1 cellular context compared by ENCODE assay signal in the genomic region with DNA sequence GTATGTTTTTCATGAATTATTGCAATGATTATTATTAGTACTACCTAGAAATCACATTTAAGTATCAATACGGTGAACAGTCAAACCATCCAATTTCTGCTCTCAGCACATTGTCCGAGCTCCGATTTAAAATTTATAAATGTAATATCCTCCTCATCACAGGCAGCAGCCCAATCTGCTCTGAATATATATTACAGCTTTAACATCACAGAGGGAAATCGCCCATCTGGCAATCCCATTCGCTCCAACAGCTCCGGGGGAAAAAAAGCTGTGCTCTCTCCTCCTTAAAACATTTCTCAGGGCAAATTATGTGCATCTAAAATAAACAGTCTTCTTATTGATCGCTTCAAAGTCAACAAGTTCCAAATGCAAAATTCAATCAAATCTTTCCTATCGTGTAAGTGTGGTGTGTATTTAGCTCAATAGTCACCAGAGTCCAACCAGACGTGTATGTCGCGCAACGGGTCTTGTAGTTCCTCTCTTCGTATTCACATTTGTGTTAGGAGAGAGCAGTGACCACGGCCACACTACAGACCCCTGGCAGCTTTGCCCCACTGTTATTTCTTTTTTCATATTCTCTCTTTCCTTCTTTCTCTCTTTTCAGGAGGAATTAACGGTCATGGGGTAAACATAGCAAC.
TF ChIP-seq lines count a peak whose summit lies in the region.

No MANE protein-coding gene starts in this region.

TF ChIP-seq in SK-N-SH treated with all-trans-retinoic acid at 6 μM for 48 hours, 23 proteins besides CTCF, POLR2A, EP300 and RAD21 (continued from another document):
- TF ChIP-seq, protein P1, sequence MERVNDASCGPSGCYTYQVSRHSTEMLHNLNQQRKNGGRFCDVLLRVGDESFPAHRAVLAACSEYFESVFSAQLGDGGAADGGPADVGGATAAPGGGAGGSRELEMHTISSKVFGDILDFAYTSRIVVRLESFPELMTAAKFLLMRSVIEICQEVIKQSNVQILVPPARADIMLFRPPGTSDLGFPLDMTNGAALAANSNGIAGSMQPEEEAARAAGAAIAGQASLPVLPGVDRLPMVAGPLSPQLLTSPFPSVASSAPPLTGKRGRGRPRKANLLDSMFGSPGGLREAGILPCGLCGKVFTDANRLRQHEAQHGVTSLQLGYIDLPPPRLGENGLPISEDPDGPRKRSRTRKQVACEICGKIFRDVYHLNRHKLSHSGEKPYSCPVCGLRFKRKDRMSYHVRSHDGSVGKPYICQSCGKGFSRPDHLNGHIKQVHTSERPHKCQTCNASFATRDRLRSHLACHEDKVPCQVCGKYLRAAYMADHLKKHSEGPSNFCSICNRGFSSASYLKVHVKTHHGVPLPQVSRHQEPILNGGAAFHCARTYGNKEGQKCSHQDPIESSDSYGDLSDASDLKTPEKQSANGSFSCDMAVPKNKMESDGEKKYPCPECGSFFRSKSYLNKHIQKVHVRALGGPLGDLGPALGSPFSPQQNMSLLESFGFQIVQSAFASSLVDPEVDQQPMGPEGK (CRISPR knock-in tag; IDR thresholded peaks at IDR 0.05; ENCODE audit: borderline replicate concordance) = no peak
- TF ChIP-seq, protein P2, sequence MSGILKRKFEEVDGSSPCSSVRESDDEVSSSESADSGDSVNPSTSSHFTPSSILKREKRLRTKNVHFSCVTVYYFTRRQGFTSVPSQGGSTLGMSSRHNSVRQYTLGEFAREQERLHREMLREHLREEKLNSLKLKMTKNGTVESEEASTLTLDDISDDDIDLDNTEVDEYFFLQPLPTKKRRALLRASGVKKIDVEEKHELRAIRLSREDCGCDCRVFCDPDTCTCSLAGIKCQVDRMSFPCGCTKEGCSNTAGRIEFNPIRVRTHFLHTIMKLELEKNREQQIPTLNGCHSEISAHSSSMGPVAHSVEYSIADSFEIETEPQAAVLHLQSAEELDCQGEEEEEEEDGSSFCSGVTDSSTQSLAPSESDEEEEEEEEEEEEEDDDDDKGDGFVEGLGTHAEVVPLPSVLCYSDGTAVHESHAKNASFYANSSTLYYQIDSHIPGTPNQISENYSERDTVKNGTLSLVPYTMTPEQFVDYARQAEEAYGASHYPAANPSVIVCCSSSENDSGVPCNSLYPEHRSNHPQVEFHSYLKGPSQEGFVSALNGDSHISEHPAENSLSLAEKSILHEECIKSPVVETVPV (CRISPR knock-in tag; IDR thresholded peaks at IDR 0.05) = no peak
- TF ChIP-seq, protein P3, sequence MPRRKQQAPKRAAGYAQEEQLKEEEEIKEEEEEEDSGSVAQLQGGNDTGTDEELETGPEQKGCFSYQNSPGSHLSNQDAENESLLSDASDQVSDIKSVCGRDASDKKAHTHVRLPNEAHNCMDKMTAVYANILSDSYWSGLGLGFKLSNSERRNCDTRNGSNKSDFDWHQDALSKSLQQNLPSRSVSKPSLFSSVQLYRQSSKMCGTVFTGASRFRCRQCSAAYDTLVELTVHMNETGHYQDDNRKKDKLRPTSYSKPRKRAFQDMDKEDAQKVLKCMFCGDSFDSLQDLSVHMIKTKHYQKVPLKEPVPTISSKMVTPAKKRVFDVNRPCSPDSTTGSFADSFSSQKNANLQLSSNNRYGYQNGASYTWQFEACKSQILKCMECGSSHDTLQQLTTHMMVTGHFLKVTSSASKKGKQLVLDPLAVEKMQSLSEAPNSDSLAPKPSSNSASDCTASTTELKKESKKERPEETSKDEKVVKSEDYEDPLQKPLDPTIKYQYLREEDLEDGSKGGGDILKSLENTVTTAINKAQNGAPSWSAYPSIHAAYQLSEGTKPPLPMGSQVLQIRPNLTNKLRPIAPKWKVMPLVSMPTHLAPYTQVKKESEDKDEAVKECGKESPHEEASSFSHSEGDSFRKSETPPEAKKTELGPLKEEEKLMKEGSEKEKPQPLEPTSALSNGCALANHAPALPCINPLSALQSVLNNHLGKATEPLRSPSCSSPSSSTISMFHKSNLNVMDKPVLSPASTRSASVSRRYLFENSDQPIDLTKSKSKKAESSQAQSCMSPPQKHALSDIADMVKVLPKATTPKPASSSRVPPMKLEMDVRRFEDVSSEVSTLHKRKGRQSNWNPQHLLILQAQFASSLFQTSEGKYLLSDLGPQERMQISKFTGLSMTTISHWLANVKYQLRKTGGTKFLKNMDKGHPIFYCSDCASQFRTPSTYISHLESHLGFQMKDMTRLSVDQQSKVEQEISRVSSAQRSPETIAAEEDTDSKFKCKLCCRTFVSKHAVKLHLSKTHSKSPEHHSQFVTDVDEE (CRISPR knock-in tag; IDR thresholded peaks at IDR 0.05) = no peak
- TF ChIP-seq ZFP3 (CRISPR knock-in tag; IDR thresholded peaks at IDR 0.05) (no peak), RARB (CRISPR knock-in tag; IDR thresholded peaks at IDR 0.05) (no peak), CSDC2 (CRISPR knock-in tag; IDR thresholded peaks at IDR 0.05) (no peak)
TF ChIP-seq in SK-N-SH treated with all-trans-retinoic acid at 6 μM for 48 hours: peak in this region for 0.
